In genomic region chr3:108279066-108279465, GRCh38 we compare ENCODE assay signal across 11 cellular contexts. TPM values are rescaled to one million over a fixed set of nuclear protein-coding genes. Genes with fewer than 3 reads are reported as not detected.
"Had no signal": no experiment of that assay in that cellular context is flagged by ENCODE, and none has a peak within 500 bp of the region (broad histone marks: within the 10 kb centered on the region; RNA-seq: fewer than 3 reads in every experiment).

No MANE protein-coding gene starts in this region.

RNA-seq across cellular contexts. Expression of gene HHLA2, which starts 17.3 kb away (rescaled TPM):
- total RNA-seq: left cardiac atrium, left lobe of liver, left ventricle myocardium inferior, left ventricle myocardium superior, lower leg skin, lung microvascular endothelial cell, mammary epithelial cell, mesothelial cell of epicardium, myocyte had no signal
- polyA plus RNA-seq: immature natural killer cell, keratinocyte, mammary epithelial cell had no signal
